ENCODE assay signal across 20 cellular contexts in genomic region chr10:60299390-60299778, GRCh38.
A peak's percentile ranks its signal among the peaks of the same experiment; 100 is the strongest.
DNase-seq lines count a peak whose midpoint lies in the region; ATAC-seq, FAIRE-seq and TF ChIP-seq lines count a peak whose summit lies in the region.
"Had no signal": no experiment of that assay in that cellular context is flagged by ENCODE, and none has a peak within 500 bp of the region (broad histone marks: within the 10 kb centered on the region; RNA-seq: fewer than 3 reads in every experiment).

No MANE protein-coding gene starts in this region.

- DNase-seq in D721Med (ENCODE audit: insufficient read length, low spot score) (no peak), K562 (ENCODE audit: extremely low read depth in 1 of 4, low spot score in 3 of 4) (no peak), kidney (no peak), smooth muscle cell (lab: John Stamatoyannopoulos, UW; ENCODE audit: unreplicated experiment) (no peak), Kasumi-1 (lab: John Stamatoyannopoulos, UW) (no peak)
- no peak for DNase-seq in activated CD4-positive, CD25-positive, alpha-beta regulatory T cell treated with anti-CD3 and anti-CD28 coated beads, Interleukin-2, amount 50 U/mL, for 72 hours
- DNase-seq: DMS 273 treated with DMSO at 0.1 percent for 48 hours, DND-41, GM23248, MM.1S, NCI-H1092, NCI-H1436 treated with DMSO at 0.1 percent for 48 hours, NCI-H2171 treated with DMSO at 0.1 percent for 48 hours, SHP77 had no signal

- peak overlapping the region; percentile 97 for H2AFZ ChIP-seq in K562 (ENCODE audit: low read depth, low read length)
- no peak overlapping the region for H2AFZ ChIP-seq in smooth muscle cell (ENCODE audit: low read depth)

- H3K4me2 ChIP-seq in K562 (ENCODE audit: insufficient read depth, low read length) (peak overlapping the region; percentile 81), smooth muscle cell (peak overlapping the region; percentile 77)

- no peaks in the 10 kb centered on the region for H3K27me3 ChIP-seq in K562 (ENCODE audit: control insufficient read depth in 2 of 2, insufficient read depth in 2 of 2, low read length in 2 of 2)
- H3K27me3 ChIP-seq in smooth muscle cell (ENCODE audit: low read depth), result no peaks in the 10 kb centered on the region

- FAIRE-seq in D721Med (lab: Jason Lieb, UNC), result peak; percentile 63
- FAIRE-seq in K562 (lab: Jason Lieb, UNC), result no peak
- FAIRE-seq in kidney (lab: Jason Lieb, UNC), result peak; percentile 37
- FAIRE-seq: G401.6, GM19239, RCC 7860 had no signal

- H3F3A ChIP-seq in smooth muscle cell (ENCODE audit: low read depth), result no peaks in the 10 kb centered on the region

- H3K9me3 ChIP-seq in K562 (replicated peaks; ENCODE audit: control insufficient read depth, insufficient read depth, low read depth, low read length) (no peaks in the 10 kb centered on the region), kidney (ENCODE audit: control insufficient read depth in 1 of 2, low read length in 2 of 2) (no peaks in the 10 kb centered on the region), smooth muscle cell (replicated peaks; ENCODE audit: low read depth) (no peaks in the 10 kb centered on the region)

- H4K20me1 ChIP-seq in K562 (replicated peaks; ENCODE audit: control insufficient read depth, insufficient read depth, low read length) (no peaks in the 10 kb centered on the region), smooth muscle cell (ENCODE audit: low read depth) (no peaks in the 10 kb centered on the region)

- CTCF ChIA-PET in K562 (lab: Yijun Ruan, JAX; ENCODE audit: low intra/inter-chr PET ratio), result interaction anchor here (0.6 to 1.0 kb wide), 2 partner anchors 126 to 200 kb away, joined by 3 to 4 read pairs; no protein-coding TSS in a partner anchor

- H3K4me3 ChIP-seq in K562 (peak overlapping the region; percentile 36), kidney (ENCODE audit: low read length in 2 of 2) (no peak overlapping the region), smooth muscle cell (peak overlapping the region; percentile 8)
- H3K4me3 ChIP-seq: GM23248, SK-N-MC had no signal

- no peak for TF ChIP-seq CTCF in D721Med (IDR thresholded peaks at IDR 0.05; ENCODE audit: insufficient read depth, missing control alignments)
- TF ChIP-seq CTCF in K562 (IDR thresholded peaks at IDR 0.05 in 2 of 3, conservative IDR thresholded peaks at IDR 0.05 in 1 of 3; ENCODE audit: insufficient read depth in 2 of 3, low read depth in 1 of 3, low read length in 3 of 3), result no peak
- no peak for TF ChIP-seq CTCF in kidney (IDR thresholded peaks at IDR 0.05; ENCODE audit: borderline replicate concordance, extremely low read depth, insufficient read depth)
- no peak for TF ChIP-seq CTCF in smooth muscle cell (IDR thresholded peaks at IDR 0.05; ENCODE audit: borderline replicate concordance, insufficient read depth, poor library complexity, severe bottlenecking)

- no TSS peak for BruUV-seq in K562 (replicated peaks; lab: Mats Ljungman, UMichigan)

- H3K9ac ChIP-seq in K562 (ENCODE audit: insufficient read depth in 1 of 2, low read depth in 2 of 2, low read length in 2 of 2) (peak overlapping the region in 1 of 2 experiments; percentile 77; a peak in 2 of 4 replicates), kidney (ENCODE audit: low read length in 2 of 2) (no peak overlapping the region), smooth muscle cell (ENCODE audit: low read depth) (no peak overlapping the region)
- H3K9ac ChIP-seq: GM23248 had no signal

- TF ChIP-seq RAD21 in K562 (CRISPR knock-in tag; conservative IDR thresholded peaks at IDR 0.05 in 1 of 2, IDR thresholded peaks at IDR 0.05 in 1 of 2), result no peak

- H3K4me1 ChIP-seq in K562 (replicated peaks in 1 of 2; ENCODE audit: control insufficient read depth in 2 of 2, insufficient read depth in 2 of 2, low read length in 2 of 2) (peaks cover 2 to 17% of the 10 kb centered on the region in 2 experiments; a peak in 3 of 5 replicates), kidney (ENCODE audit: control insufficient read depth in 1 of 2, insufficient read depth in 1 of 2, low read depth in 1 of 2, low read length in 2 of 2) (no peaks in the 10 kb centered on the region), smooth muscle cell (ENCODE audit: low read depth) (peaks cover 15% of the 10 kb centered on the region)

- ATAC-seq in K562 (peak; percentile 35), GM18909 (IDR thresholded peaks at IDR 0.05; ENCODE audit: poor library complexity, unreplicated experiment) (no peak)
- ATAC-seq: HCT116 had no signal

- 0% methylated on average over 1 of the region's 1 CpG for WGBS in K562 (ENCODE audit: insufficient coverage, low coverage, missing lambda C conversion rate)
- WGBS in smooth muscle cell (ENCODE audit: low lambda C conversion rate), result 98% methylated on average over 1 of the region's 1 CpG

- H3K79me2 ChIP-seq in K562 (ENCODE audit: control insufficient read depth, insufficient read depth, low read length) (peaks cover 29% of the 10 kb centered on the region), smooth muscle cell (ENCODE audit: low read depth) (peaks cover 2% of the 10 kb centered on the region)

- no peaks in the 10 kb centered on the region for H3K9me1 ChIP-seq in K562 (ENCODE audit: control insufficient read depth, insufficient read depth, low read length)

- in situ Hi-C loops in K562 (cut with MboI), result no loop called here

- TF ChIP-seq EP300 in K562 (IDR thresholded peaks at IDR 0.05; ENCODE audit: low read length), result no peak

- H3K27ac ChIP-seq in K562 (ENCODE audit: extremely low read depth, low read depth, low read length) (peak overlapping the region; percentile 88; the same call in 2 of the 3 replicates), kidney (ENCODE audit: low read depth in 2 of 2, low read length in 2 of 2) (no peak overlapping the region), smooth muscle cell (ENCODE audit: low read depth) (peak overlapping the region; percentile 87)
- H3K27ac ChIP-seq: GM23248, SK-N-MC had no signal

- POLR2A ChIA-PET in K562 (lab: Yijun Ruan, JAX), result interaction anchor here (0.7 to 4.3 kb wide), 9 partner anchors 10 to 652 kb away, joined by 3 to 28 read pairs (median 4); no protein-coding TSS in a partner anchor

- H3K36me3 ChIP-seq in K562 (ENCODE audit: control insufficient read depth, insufficient read depth, low read length) (no peaks in the 10 kb centered on the region), kidney (ENCODE audit: control insufficient read depth in 1 of 2, insufficient read depth in 2 of 2, low read length in 2 of 2) (no peaks in the 10 kb centered on the region), smooth muscle cell (ENCODE audit: low read depth) (no peaks in the 10 kb centered on the region)

- no peak for TF ChIP-seq POLR2A in K562 (conservative IDR thresholded peaks at IDR 0.05)

- intact Hi-C loops in K562 (cut with micrococcal nuclease) (loop anchor here (2.0 to 10.0 kb wide), 2 partner anchors 61 to 485 kb away; no protein-coding TSS in a partner anchor), kidney (cut with DNase I) (no loop called here)

TF ChIP-seq in K562, 482 proteins besides CTCF, POLR2A, EP300 and RAD21 (continues in another document):
- peak; percentile 96 for TF ChIP-seq TFE3 (CRISPR knock-in tag; IDR thresholded peaks at IDR 0.05)
- no peak for TF ChIP-seq FOXA1 (IDR thresholded peaks at IDR 0.05; ENCODE audit: borderline replicate concordance)
- 0 out of 2 replicates have a peak, but pooled peaks have one; percentile 32 for TF ChIP-seq THAP7 (CRISPR knock-in tag; IDR thresholded peaks at IDR 0.05)
- TF ChIP-seq NONO (IDR thresholded peaks at IDR 0.05; ENCODE audit: low read depth in 2 of 2, low read length in 1 of 2), result peak in 1 of 2 experiments; percentile 37; a peak in 1 of 4 replicates
- peak; percentile 8 for TF ChIP-seq TAF9B (IDR thresholded peaks at IDR 0.05; ENCODE audit: partially characterized antibody)
- peak; percentile 86 for TF ChIP-seq RAD51 (IDR thresholded peaks at IDR 0.05; ENCODE audit: borderline replicate concordance, low read depth)
- TF ChIP-seq ZNF507 (tag; conservative IDR thresholded peaks at IDR 0.05), result no peak
- no peak for TF ChIP-seq ZNF551 (CRISPR knock-in tag; IDR thresholded peaks at IDR 0.05)
- no peak for TF ChIP-seq PML (IDR thresholded peaks at IDR 0.05; ENCODE audit: low read length)
- 0 out of 2 replicates have a peak, but pooled peaks have one; percentile 15 for TF ChIP-seq NR2C1 (IDR thresholded peaks at IDR 0.05)
- TF ChIP-seq NR2C1 (tag; IDR thresholded peaks at IDR 0.05), result no peak
- TF ChIP-seq ELF1 (tag; IDR thresholded peaks at IDR 0.05), result 0 out of 2 replicates have a peak, but pooled peaks have one; percentile 7
- TF ChIP-seq MECOM (CRISPR knock-in tag; IDR thresholded peaks at IDR 0.05), result peak; percentile 70
- TF ChIP-seq POLR2G (IDR thresholded peaks at IDR 0.05; ENCODE audit: low read depth, low read length), result no peak
- TF ChIP-seq TCF15 (CRISPR knock-in tag; IDR thresholded peaks at IDR 0.05), result no peak
- no peak for TF ChIP-seq ERF (CRISPR knock-in tag; IDR thresholded peaks at IDR 0.05)
- no peak for TF ChIP-seq ZKSCAN3 (CRISPR knock-in tag; IDR thresholded peaks at IDR 0.05)
- no peak for TF ChIP-seq PRMT5 (CRISPR knock-in tag; IDR thresholded peaks at IDR 0.05)
- no peak for TF ChIP-seq XRCC5 (IDR thresholded peaks at IDR 0.05; ENCODE audit: low read depth, low read length)
- TF ChIP-seq GATAD2B (IDR thresholded peaks at IDR 0.05; ENCODE audit: borderline replicate concordance), result 0 out of 2 replicates have a peak, but pooled peaks have one; percentile 31

Comparison
In these comparisons a context has a peak if more than half of its experiments do, and no peak if none do; other contexts are left out.
1. H3K27ac ChIP-seq: peak in K562 (single experiment) and smooth muscle cell (single experiment); none in kidney (0 of 2).
2. H3K4me3 ChIP-seq: peak in K562 (single experiment) and smooth muscle cell (single experiment); none in kidney (0 of 2).